ENCODE assay signal across 19 cellular contexts in genomic region chr21:27001526-27001925, GRCh38. TPM values are rescaled to one million over a fixed set of nuclear protein-coding genes. Genes with fewer than 3 reads are reported as not detected.
DNase-seq lines count a peak whose midpoint lies in the region; ATAC-seq and TF ChIP-seq lines count a peak whose summit lies in the region.
"Had no signal": no experiment of that assay in that cellular context is flagged by ENCODE, and none has a peak within 500 bp of the region (broad histone marks: within the 10 kb centered on the region; RNA-seq: fewer than 3 reads in every experiment).

No MANE protein-coding gene starts in this region.

- H3K4me3 ChIP-seq in uterus, result no peak overlapping the region
- H3K4me3 ChIP-seq: K562 had no signal

- peaks cover 0 to under 1% of the 10 kb centered on the region in 2 donors for H3K4me1 ChIP-seq in uterus

- TF ChIP-seq CTCF in uterus (IDR thresholded peaks at IDR 0.05), result no peak

- no peaks in the 10 kb centered on the region for H3K27me3 ChIP-seq in uterus

- H3K36me3 ChIP-seq in uterus, result no peaks in the 10 kb centered on the region

- DNase-seq in AG08395 (ENCODE audit: low spot score) (peak; percentile 24), GM04503 (ENCODE audit: low read depth) (peak; percentile 22), fibroblast of peridontal ligament (ENCODE audit: extremely low read depth) (peak; percentile 65), uterus (no peak), H4 (ENCODE audit: low spot score) (no peak)
- no peak for DNase-seq in activated CD4-positive, alpha-beta T cell treated with anti-CD3 and anti-CD28 coated beads for 36 hours
- no peak for DNase-seq in activated CD4-positive, alpha-beta T cell treated with anti-CD3 and anti-CD28 coated beads for 4 hours
- DNase-seq: 8988T; ACHN; CD8-positive, alpha-beta T cell; COR-L47; DMS153; DMS79 treated with DMSO at 0.1 percent for 48 hours; GF-D8; Karpas-422 had no signal

- intact Hi-C loops in uterus (cut with DNase I; ENCODE audit: low total_unique reads), result no loop called here
- intact Hi-C loops in activated CD4-positive, alpha-beta T cell treated with anti-CD3 and anti-CD28 coated beads for 36 hours (cut with DNase I, micrococcal nuclease), result no loop called here

- POLR2A ChIA-PET in activated CD4-positive, alpha-beta T cell treated with anti-CD3 and anti-CD28 coated beads for 36 hours (lab: Charles Lee), result no interaction called here

- H3K9me3 ChIP-seq in uterus, result no peaks in the 10 kb centered on the region

- no peaks in the 10 kb centered on the region for H3K27me3 Mint-ChIP-seq in activated CD4-positive, alpha-beta T cell treated with anti-CD3 and anti-CD28 coated beads for 36 hours

- H3K27ac Mint-ChIP-seq in activated CD4-positive, alpha-beta T cell treated with anti-CD3 and anti-CD28 coated beads for 36 hours, result no peak overlapping the region
- H3K27ac Mint-ChIP-seq: CD14-positive monocyte; CD8-positive, alpha-beta T cell had no signal

- H3K36me3 Mint-ChIP-seq in activated CD4-positive, alpha-beta T cell treated with anti-CD3 and anti-CD28 coated beads for 36 hours (ENCODE audit: low read depth), result no peaks in the 10 kb centered on the region
- H3K36me3 Mint-ChIP-seq: CD14-positive monocyte; CD8-positive, alpha-beta T cell had no signal

- TF ChIP-seq POLR2A in uterus (IDR thresholded peaks at IDR 0.05), result no peak

- CTCF ChIA-PET in activated CD4-positive, alpha-beta T cell treated with anti-CD3 and anti-CD28 coated beads for 36 hours (lab: Charles Lee), result no interaction called here

- ATAC-seq in activated CD4-positive, alpha-beta T cell treated with anti-CD3 and anti-CD28 coated beads for 36 hours, result no peak
- ATAC-seq: CD8-positive, alpha-beta T cell; HCT116; K562 had no signal

- no peak overlapping the region for H3K4me3 Mint-ChIP-seq in activated CD4-positive, alpha-beta T cell treated with anti-CD3 and anti-CD28 coated beads for 36 hours
- H3K4me3 Mint-ChIP-seq: CD14-positive monocyte; CD8-positive, alpha-beta T cell had no signal

- no peaks in the 10 kb centered on the region for H3K4me1 Mint-ChIP-seq in activated CD4-positive, alpha-beta T cell treated with anti-CD3 and anti-CD28 coated beads for 36 hours
- H3K4me1 Mint-ChIP-seq: CD14-positive monocyte had no signal

- H3K9me3 Mint-ChIP-seq in activated CD4-positive, alpha-beta T cell treated with anti-CD3 and anti-CD28 coated beads for 36 hours (ENCODE audit: low read depth), result no peaks in the 10 kb centered on the region
- H3K9me3 Mint-ChIP-seq: CD8-positive, alpha-beta T cell had no signal

- H3K27ac ChIP-seq in uterus, result peak overlapping the region; percentile 43 to 52
- H3K27ac ChIP-seq: HL-60 had no signal

RNA-seq across cellular contexts. Expression of gene ADAMTS5, which starts 34.6 kb away (rescaled TPM):
- 10 to 100 TPM; 24.8 to 99.7 (median 48.4) TPM for total RNA-seq in uterus
- total RNA-seq in activated CD4-positive, alpha-beta T cell treated with anti-CD3 and anti-CD28 coated beads for 36 hours, result not detected
- total RNA-seq in H4 (2014; rRNA removed; shearing (Covaris generic)), result 0.06 and 0.50 TPM in 2 replicates
- total RNA-seq: CD8-positive, alpha-beta T cell; K562 had no signal

Comparison
In these comparisons a context has a peak if more than half of its experiments do, and no peak if none do; other contexts are left out.
1. DNase-seq: peak in AG08395 (single experiment), GM04503 (single experiment) and fibroblast of peridontal ligament (single experiment); none in uterus (0 of 2), activated CD4-positive, alpha-beta T cell treated with anti-CD3 and anti-CD28 coated beads for 36 hours (single experiment), H4 (single experiment) and activated CD4-positive, alpha-beta T cell treated with anti-CD3 and anti-CD28 coated beads for 4 hours (0 of 2).
2. RNA of gene ADAMTS5, which starts 34.6 kb away (total RNA-seq): 24.8 to 99.7 TPM in uterus; 0.06 to 0.50 TPM in H4 and not detected in activated CD4-positive, alpha-beta T cell treated with anti-CD3 and anti-CD28 coated beads for 36 hours; every median in the first group is over 10 times any median in the second.